Comparison of ENCODE assay signal across 24 cellular contexts in the genomic region with DNA sequence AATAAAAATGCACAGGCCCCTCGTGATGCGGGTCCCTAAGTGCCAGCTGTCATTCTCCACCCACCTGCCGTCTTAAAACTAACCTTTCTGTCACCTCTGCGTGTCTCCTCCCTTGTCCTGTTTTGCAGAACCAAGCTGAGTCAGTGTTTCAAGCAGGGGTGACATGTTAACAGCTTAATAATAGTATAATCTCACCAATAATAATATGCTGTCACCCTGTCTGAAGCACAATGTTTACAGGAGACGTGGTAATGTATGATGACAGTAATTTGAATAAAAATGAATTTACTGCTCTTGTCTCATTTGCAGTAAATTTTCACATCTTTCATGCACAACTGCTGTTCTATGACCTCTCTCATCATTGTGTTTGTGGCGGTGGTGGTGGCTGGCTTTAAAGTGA.
"Had no signal": no experiment of that assay in that cellular context is flagged by ENCODE, and none has a peak within 500 bp of the region (broad histone marks: within the 10 kb centered on the region; RNA-seq: fewer than 3 reads in every experiment).

No MANE protein-coding gene starts in this region.

- H3K9me3 ChIP-seq: SK-N-SH had no signal

- H3K27ac ChIP-seq: KMS-11, RWPE1 had no signal

- H3K9ac ChIP-seq: KMS-11, SK-N-SH had no signal

- ATAC-seq: HepG2, Panc1, PC-3, T-cell had no signal

- DNase-seq: IMR-90; Kasumi-1; MV-4-11; NCI-H1048; NCI-H1105; NCI-H1436 treated with DMSO at 0.1 percent for 48 hours; NCI-H1694; NCI-H187 treated with DMSO at 0.1 percent for 48 hours; NCI-H2029 treated with DMSO at 0.1 percent for 48 hours; NCI-H226; NCI-H446; NCI-H510A; NCI-H526 treated with DMSO at 0.1 percent for 48 hours; NCI-H82; NK-92 treated with Interleukin-12 subunit alpha and Interleukin-12 subunit beta, amount 100 ng/mL, for 24 hours; PC-3; SHP77; SK-N-SH; SW 1271; T-cell had no signal

- H3K4me2 ChIP-seq: KMS-11, SK-N-SH had no signal
